8 cellular contexts compared by ENCODE assay signal in genomic region chr10:91924212-91925021, GRCh38. TPM values are rescaled to one million over a fixed set of nuclear protein-coding genes. Genes with fewer than 3 reads are reported as not detected.
DNase-seq lines count a peak whose midpoint lies in the region; ATAC-seq and TF ChIP-seq lines count a peak whose summit lies in the region.

No MANE protein-coding gene starts in this region.

- peak overlapping the region; percentile 100 for H3K27ac Mint-ChIP-seq in T-helper 1 cell treated with Interleukin-12 subunit alpha and Interleukin-12 subunit beta and Interleukin-4 antibody, amounts not matched to agents 30 μg/mL and 1 μg/mL, for 36 hours

- TF ChIP-seq EP300 in esophagus muscularis mucosa (IDR thresholded peaks at IDR 0.05) = no peak

- no peaks in the 10 kb centered on the region for H3K27me3 ChIP-seq in esophagus muscularis mucosa

- intact Hi-C loops in esophagus muscularis mucosa (cut with DNase I) = no loop called here

- H3K4me1 Mint-ChIP-seq in T-helper 1 cell treated with Interleukin-12 subunit alpha and Interleukin-12 subunit beta and Interleukin-4 antibody, amounts not matched to agents 30 μg/mL and 1 μg/mL, for 36 hours (ENCODE audit: low read depth) = peaks cover 37% of the 10 kb centered on the region

- no peak for TF ChIP-seq POLR2A in esophagus muscularis mucosa (IDR thresholded peaks at IDR 0.05; ENCODE audit: low read depth)

- peaks cover 9% of the 10 kb centered on the region for H3K36me3 ChIP-seq in SK-N-MC (ENCODE audit: insufficient read depth, low read length)
- no peaks in the 10 kb centered on the region for H3K36me3 ChIP-seq in esophagus muscularis mucosa

- H3K36me3 Mint-ChIP-seq in T-helper 1 cell treated with Interleukin-12 subunit alpha and Interleukin-12 subunit beta and Interleukin-4 antibody, amounts not matched to agents 30 μg/mL and 1 μg/mL, for 36 hours (ENCODE audit: low read depth) = peaks cover 12% of the 10 kb centered on the region

- WGBS in esophagus muscularis mucosa = 4% methylated on average over 21 of the region's 21 CpGs

- DNase-seq in T-helper 1 cell (no peak), SK-N-MC (ENCODE audit: low read depth, low spot score) (no peak), esophagus muscularis mucosa (ENCODE audit: extremely low spot score) (no peak), omental fat pad (ENCODE audit: low spot score) (no peak), NK-92 (lab: John Stamatoyannopoulos, UW; ENCODE audit: unreplicated experiment) (no peak), D341Med (ENCODE audit: low spot score) (no peak)

- H3K27me3 Mint-ChIP-seq in T-helper 1 cell treated with Interleukin-12 subunit alpha and Interleukin-12 subunit beta and Interleukin-4 antibody, amounts not matched to agents 30 μg/mL and 1 μg/mL, for 36 hours (ENCODE audit: low read depth) = no peaks in the 10 kb centered on the region

- H3K27ac ChIP-seq in SK-N-MC = 0 out of 2 replicates have a peak overlapping the region, but pooled peaks have one; percentile 91
- H3K27ac ChIP-seq in esophagus muscularis mucosa (replicated peaks in 1 of 4) = peak overlapping the region; percentile 91 to 98 (median 96)

- H3K4me3 ChIP-seq in SK-N-MC = peak overlapping the region; percentile 86
- peak overlapping the region; percentile 76 to 86 (median 82) for H3K4me3 ChIP-seq in esophagus muscularis mucosa

- no peaks in the 10 kb centered on the region for H3K9me3 ChIP-seq in SK-N-MC (ENCODE audit: low read depth, low read length)
- peaks cover 0 to 3% (median 0%) of the 10 kb centered on the region in 4 donors for H3K9me3 ChIP-seq in esophagus muscularis mucosa

- no peaks in the 10 kb centered on the region for H3K9me3 Mint-ChIP-seq in T-helper 1 cell treated with Interleukin-12 subunit alpha and Interleukin-12 subunit beta and Interleukin-4 antibody, amounts not matched to agents 30 μg/mL and 1 μg/mL, for 36 hours

- peak overlapping the region; percentile 90 for H3K9ac ChIP-seq in SK-N-MC (ENCODE audit: insufficient read length)

- peaks cover 11 to 52% (median 45%) of the 10 kb centered on the region in 4 donors for H3K4me1 ChIP-seq in esophagus muscularis mucosa

- TF ChIP-seq CTCF in esophagus muscularis mucosa (IDR thresholded peaks at IDR 0.05) = no peak
- TF ChIP-seq CTCF in omental fat pad (IDR thresholded peaks at IDR 0.05) = no peak

- ATAC-seq in HG02973 (IDR thresholded peaks at IDR 0.05; ENCODE audit: unreplicated experiment) = peak; percentile 27
- peak; percentile 8 for ATAC-seq in omental fat pad (ENCODE audit: low FRiP score)

- H3K4me3 Mint-ChIP-seq in T-helper 1 cell treated with Interleukin-12 subunit alpha and Interleukin-12 subunit beta and Interleukin-4 antibody, amounts not matched to agents 30 μg/mL and 1 μg/mL, for 36 hours = peak overlapping the region; percentile 94

RNA-seq across cellular contexts. Expression of gene BTAF1, which starts 0.8 kb away (rescaled TPM):
- total RNA-seq in esophagus muscularis mucosa (10 to 100 TPM; 20.7 to 48.6 (median 26.1) TPM), omental fat pad (10 to 100 TPM; 33.1 to 72.3 (median 65.1) TPM)

RNA-seq across cellular contexts. Expression of gene FGFBP3, which starts 15.1 kb away (rescaled TPM):
- total RNA-seq in esophagus muscularis mucosa = 1 to 10 TPM in 2 of 4 donors, under 1 TPM in 2; 0.58 to 1.7 (median 0.85) TPM
- total RNA-seq in omental fat pad = 1 to 10 TPM in 1 of 4 donors, under 1 TPM in 3; 0.28 to 3.0 (median 0.70) TPM
